23 cellular contexts compared by ENCODE assay signal in the genomic region with DNA sequence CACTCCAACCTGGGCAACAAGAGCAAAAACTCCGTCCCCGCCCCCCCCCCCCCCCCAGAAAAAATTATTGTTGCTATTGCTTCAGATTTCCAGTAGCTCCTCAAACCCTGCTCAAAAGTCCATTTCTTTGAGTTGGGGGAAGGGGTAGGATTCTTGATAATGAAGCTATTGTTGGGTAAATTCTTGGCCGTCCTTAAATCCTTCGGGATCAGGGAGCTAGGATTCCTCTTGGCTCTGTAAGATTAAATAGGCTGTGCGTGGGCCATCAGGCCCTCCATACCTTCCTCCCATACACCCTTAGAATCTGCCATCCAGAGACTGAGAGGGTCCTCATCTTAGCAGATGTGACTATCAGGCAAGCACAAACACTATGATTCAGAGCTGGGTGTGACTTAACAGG.
"Had no signal": no experiment of that assay in that cellular context is flagged by ENCODE, and none has a peak within 500 bp of the region (broad histone marks: within the 10 kb centered on the region; RNA-seq: fewer than 3 reads in every experiment).

No MANE protein-coding gene starts in this region.

- H3K27me3 Mint-ChIP-seq: activated CD4-positive, alpha-beta memory T cell treated with anti-CD3 and anti-CD28 coated beads, Interleukin-2, amount 10 ng/mL, durations not matched to agents 7 days and 5 days; activated CD4-positive, alpha-beta T cell treated with anti-CD3 and anti-CD28 coated beads for 36 hours; activated naive CD8-positive, alpha-beta T cell treated with anti-CD3 and anti-CD28 coated beads for 36 hours had no signal

- DNase-seq: activated CD4-positive, alpha-beta memory T cell treated with anti-CD3 and anti-CD28 coated beads, Interleukin-2, amount 10 ng/mL, durations not matched to agents 7 days and 5 days; activated CD4-positive, alpha-beta T cell treated with anti-CD3 and anti-CD28 coated beads for 36 hours; activated CD4-positive, alpha-beta T cell treated with anti-CD3 and anti-CD28 coated beads, Interleukin-2, amount 50 U/mL, for 1 hour; activated gamma-delta T cell treated with Interleukin-2 at 50 U/mL for 16 hours; activated naive CD4-positive, alpha-beta T cell treated with anti-CD3 and anti-CD28 coated beads, Interleukin-2, amount 10 ng/mL, durations not matched to agents 7 days and 5 days; activated naive CD8-positive, alpha-beta T cell treated with anti-CD3 and anti-CD28 coated beads for 36 hours; activated T-cell treated with anti-CD3 and anti-CD28 coated beads for 4 hours; activated T-cell treated with anti-CD3 and anti-CD28 coated beads, Interleukin-2, amount 50 U/mL, for 48 hours; adrenal gland; anterior cingulate cortex; NCI-H1105; NCI-H1436; NCI-H1694 treated with DMSO at 0.1 percent for 48 hours; NCI-H2029 treated with DMSO at 0.1 percent for 48 hours; NCI-H510A treated with DMSO at 0.1 percent for 48 hours; NCI-H69; PC-3; SHP77 treated with DMSO at 0.1 percent for 48 hours; T-helper 2 cell; T1000 had no signal

- H3K9me3 ChIP-seq: adrenal gland had no signal

- H3K27ac ChIP-seq: adrenal gland, coronary artery, VCaP had no signal

- H3K27ac Mint-ChIP-seq: activated CD4-positive, alpha-beta memory T cell treated with anti-CD3 and anti-CD28 coated beads, Interleukin-2, amount 10 ng/mL, durations not matched to agents 7 days and 5 days; activated CD4-positive, alpha-beta T cell treated with anti-CD3 and anti-CD28 coated beads for 36 hours; activated naive CD4-positive, alpha-beta T cell treated with anti-CD3 and anti-CD28 coated beads, Interleukin-2, amount 10 ng/mL, durations not matched to agents 7 days and 5 days; activated naive CD8-positive, alpha-beta T cell treated with anti-CD3 and anti-CD28 coated beads for 36 hours; activated T-helper 2 cell treated with anti-CD3 and anti-CD28 coated beads, Interferon-gamma antibody, Interleukin-2, Interleukin-4, amounts not matched to agents 10 μg/mL and 5 μg/mL and 100 μg/mL, durations not matched to agents 14 hours and 24 hours and 36 hours had no signal

- H3K4me3 ChIP-seq: adrenal gland, coronary artery had no signal

- H3K27me3 ChIP-seq: adrenal gland had no signal

- H3K4me3 Mint-ChIP-seq: activated CD4-positive, alpha-beta memory T cell treated with anti-CD3 and anti-CD28 coated beads, Interleukin-2, amount 10 ng/mL, durations not matched to agents 7 days and 5 days; activated CD4-positive, alpha-beta T cell treated with anti-CD3 and anti-CD28 coated beads for 36 hours; activated naive CD4-positive, alpha-beta T cell treated with anti-CD3 and anti-CD28 coated beads, Interleukin-2, amount 10 ng/mL, durations not matched to agents 7 days and 5 days; activated naive CD8-positive, alpha-beta T cell treated with anti-CD3 and anti-CD28 coated beads for 36 hours had no signal

- H3K9me3 Mint-ChIP-seq: activated CD4-positive, alpha-beta memory T cell treated with anti-CD3 and anti-CD28 coated beads, Interleukin-2, amount 10 ng/mL, durations not matched to agents 7 days and 5 days; activated naive CD4-positive, alpha-beta T cell treated with anti-CD3 and anti-CD28 coated beads, Interleukin-2, amount 10 ng/mL, durations not matched to agents 7 days and 5 days; activated naive CD8-positive, alpha-beta T cell treated with anti-CD3 and anti-CD28 coated beads for 36 hours; activated T-helper 2 cell treated with anti-CD3 and anti-CD28 coated beads, Interferon-gamma antibody, Interleukin-2, Interleukin-4, amounts not matched to agents 10 μg/mL and 5 μg/mL and 100 μg/mL, durations not matched to agents 14 hours and 24 hours and 36 hours had no signal

- ATAC-seq: activated CD4-positive, alpha-beta T cell treated with anti-CD3 and anti-CD28 coated beads for 36 hours; PC-3 had no signal
